In genomic region chr6:17551383-17551958, GRCh38 we compare ENCODE assay signal across 22 cellular contexts. TPM values are rescaled to one million over a fixed set of nuclear protein-coding genes. Genes with fewer than 3 reads are reported as not detected.
A peak's percentile ranks its signal among the peaks of the same experiment; 100 is the strongest.
DNase-seq lines count a peak whose midpoint lies in the region; ATAC-seq and TF ChIP-seq lines count a peak whose summit lies in the region.
"Had no signal": no experiment of that assay in that cellular context is flagged by ENCODE, and none has a peak within 500 bp of the region (broad histone marks: within the 10 kb centered on the region; RNA-seq: fewer than 3 reads in every experiment).

No MANE protein-coding gene starts in this region.

- no peaks in the 10 kb centered on the region for H4K20me1 ChIP-seq in neural cell (ENCODE audit: insufficient read depth)
- H4K20me1 ChIP-seq: BLaER1 had no signal

- peak; percentile 91 for TF ChIP-seq EP300 in neural cell (conservative IDR thresholded peaks at IDR 0.05; ENCODE audit: poor library complexity, severe bottlenecking)

- H3K79me2 ChIP-seq in neural cell (replicated peaks; ENCODE audit: insufficient read depth, low read length), result no peaks in the 10 kb centered on the region

- H3K4me3 ChIP-seq in cardiac muscle cell (no peak overlapping the region), neural cell (ENCODE audit: low read length) (peak overlapping the region; percentile 43)
- H3K4me3 ChIP-seq: BLaER1, GM12878 had no signal

- H3K36me3 ChIP-seq in cardiac muscle cell, result peaks cover 39% of the 10 kb centered on the region
- H3K36me3 ChIP-seq in neural cell (ENCODE audit: insufficient read depth, low read length), result peaks cover under 1% of the 10 kb centered on the region
- H3K36me3 ChIP-seq: BE2C had no signal

- H3K27me3 ChIP-seq in cardiac muscle cell (no peaks in the 10 kb centered on the region), neural cell (ENCODE audit: insufficient read depth, low read depth, low read length) (no peaks in the 10 kb centered on the region)
- H3K27me3 ChIP-seq: BE2C, BLaER1 had no signal

- no peak for TF ChIP-seq RAD21 in neural cell (conservative IDR thresholded peaks at IDR 0.05)

- DNase-seq in cardiac muscle cell (ENCODE audit: low read depth in 1 of 2, low spot score in 1 of 2), result no peak
- DNase-seq in Right ventricle myocardium inferior (ENCODE audit: missing footprints), result no peak
- DNase-seq in epidermal melanocyte (ENCODE audit: insufficient read length, low spot score), result no peak
- DNase-seq: 8988T; ACHN; BE2C; C1 segment of cervical spinal cord; CD4-positive, alpha-beta memory T cell; CD4-positive, CD25-positive, alpha-beta regulatory T cell; CD8-positive, alpha-beta memory T cell; COR-L47; DMS 273 treated with DMSO at 0.1 percent for 48 hours; DMS153; DMS53; DMS79; DND-41; EL; GDM1 had no signal

- no peak for TF ChIP-seq CTCF in cardiac muscle cell (IDR thresholded peaks at IDR 0.05; ENCODE audit: low read depth, low read length)
- no peak for TF ChIP-seq CTCF in neural cell (IDR thresholded peaks at IDR 0.05; ENCODE audit: poor library complexity, severe bottlenecking)

- H3K9me3 ChIP-seq in cardiac muscle cell (ENCODE audit: low read depth) (no peaks in the 10 kb centered on the region), neural cell (ENCODE audit: low read length) (no peaks in the 10 kb centered on the region)
- H3K9me3 ChIP-seq: BE2C, BLaER1 had no signal

- no peaks in the 10 kb centered on the region for H3F3A ChIP-seq in neural cell (ENCODE audit: insufficient read depth, low read length, poor library complexity, severe bottlenecking)

- no peak overlapping the region for H2AFZ ChIP-seq in neural cell (ENCODE audit: low read depth, low read length)

- H3K4me1 ChIP-seq in cardiac muscle cell (ENCODE audit: low read depth), result no peaks in the 10 kb centered on the region
- H3K4me1 ChIP-seq: BE2C, BLaER1 had no signal

- H3K27ac ChIP-seq in cardiac muscle cell (peak overlapping the region; percentile 36), neural cell (ENCODE audit: low read length) (peak overlapping the region; percentile 74)
- H3K27ac ChIP-seq: BLaER1 had no signal

- H3K9ac ChIP-seq in neural cell (ENCODE audit: low read length), result peak overlapping the region; percentile 10
- H3K9ac ChIP-seq: BLaER1 had no signal

- H3K9me2 ChIP-seq in neural cell (ENCODE audit: insufficient read depth, low read length), result no peaks in the 10 kb centered on the region

- intact Hi-C loops in Right ventricle myocardium inferior (cut with DNase I), result no loop called here

- no peak for ATAC-seq in Right ventricle myocardium inferior
- ATAC-seq in HG03045 (IDR thresholded peaks at IDR 0.05; ENCODE audit: unreplicated experiment), result no peak
- ATAC-seq: GM12878 had no signal

- H3K4me2 ChIP-seq in neural cell (ENCODE audit: low read length), result no peak overlapping the region
- H3K4me2 ChIP-seq: BLaER1 had no signal

TF ChIP-seq in neural cell, 6 proteins besides CTCF, POLR2A, EP300 and RAD21:
- TF ChIP-seq POLR2AphosphoS5 (IDR thresholded peaks at IDR 0.05) (peak; percentile 79), SMC3 (conservative IDR thresholded peaks at IDR 0.05; ENCODE audit: poor library complexity) (no peak)
- TF ChIP-seq, protein P1, sequence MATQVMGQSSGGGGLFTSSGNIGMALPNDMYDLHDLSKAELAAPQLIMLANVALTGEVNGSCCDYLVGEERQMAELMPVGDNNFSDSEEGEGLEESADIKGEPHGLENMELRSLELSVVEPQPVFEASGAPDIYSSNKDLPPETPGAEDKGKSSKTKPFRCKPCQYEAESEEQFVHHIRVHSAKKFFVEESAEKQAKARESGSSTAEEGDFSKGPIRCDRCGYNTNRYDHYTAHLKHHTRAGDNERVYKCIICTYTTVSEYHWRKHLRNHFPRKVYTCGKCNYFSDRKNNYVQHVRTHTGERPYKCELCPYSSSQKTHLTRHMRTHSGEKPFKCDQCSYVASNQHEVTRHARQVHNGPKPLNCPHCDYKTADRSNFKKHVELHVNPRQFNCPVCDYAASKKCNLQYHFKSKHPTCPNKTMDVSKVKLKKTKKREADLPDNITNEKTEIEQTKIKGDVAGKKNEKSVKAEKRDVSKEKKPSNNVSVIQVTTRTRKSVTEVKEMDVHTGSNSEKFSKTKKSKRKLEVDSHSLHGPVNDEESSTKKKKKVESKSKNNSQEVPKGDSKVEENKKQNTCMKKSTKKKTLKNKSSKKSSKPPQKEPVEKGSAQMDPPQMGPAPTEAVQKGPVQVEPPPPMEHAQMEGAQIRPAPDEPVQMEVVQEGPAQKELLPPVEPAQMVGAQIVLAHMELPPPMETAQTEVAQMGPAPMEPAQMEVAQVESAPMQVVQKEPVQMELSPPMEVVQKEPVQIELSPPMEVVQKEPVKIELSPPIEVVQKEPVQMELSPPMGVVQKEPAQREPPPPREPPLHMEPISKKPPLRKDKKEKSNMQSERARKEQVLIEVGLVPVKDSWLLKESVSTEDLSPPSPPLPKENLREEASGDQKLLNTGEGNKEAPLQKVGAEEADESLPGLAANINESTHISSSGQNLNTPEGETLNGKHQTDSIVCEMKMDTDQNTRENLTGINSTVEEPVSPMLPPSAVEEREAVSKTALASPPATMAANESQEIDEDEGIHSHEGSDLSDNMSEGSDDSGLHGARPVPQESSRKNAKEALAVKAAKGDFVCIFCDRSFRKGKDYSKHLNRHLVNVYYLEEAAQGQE (IDR thresholded peaks at IDR 0.05; ENCODE audit: borderline replicate concordance), result peak; percentile 99

RNA-seq across cellular contexts. Expression of gene FAM8A1, which starts 48.6 kb away (rescaled TPM):
- 22.4 and 31.9 TPM in 2 replicates for total RNA-seq in cardiac muscle cell
- 18.7 and 26.5 TPM in 2 replicates for polyA plus RNA-seq in cardiac muscle cell
- 16.6 TPM for total RNA-seq in Right ventricle myocardium inferior
- polyA plus RNA-seq in neural cell, result 48.0 and 50.4 TPM in 2 replicates
- 65.0 and 68.3 TPM in 2 replicates for polyA minus RNA-seq in neural cell
